In genomic region chr20:45322952-45323383, GRCh38 we compare ENCODE assay signal across 1 cellular context.
TF ChIP-seq lines count a peak whose summit lies in the region.

No MANE protein-coding gene starts in this region.

TF ChIP-seq in K562, 482 proteins besides CTCF, POLR2A, EP300 and RAD21 (continued from another document and continues in another):
- TF ChIP-seq, protein P1, sequence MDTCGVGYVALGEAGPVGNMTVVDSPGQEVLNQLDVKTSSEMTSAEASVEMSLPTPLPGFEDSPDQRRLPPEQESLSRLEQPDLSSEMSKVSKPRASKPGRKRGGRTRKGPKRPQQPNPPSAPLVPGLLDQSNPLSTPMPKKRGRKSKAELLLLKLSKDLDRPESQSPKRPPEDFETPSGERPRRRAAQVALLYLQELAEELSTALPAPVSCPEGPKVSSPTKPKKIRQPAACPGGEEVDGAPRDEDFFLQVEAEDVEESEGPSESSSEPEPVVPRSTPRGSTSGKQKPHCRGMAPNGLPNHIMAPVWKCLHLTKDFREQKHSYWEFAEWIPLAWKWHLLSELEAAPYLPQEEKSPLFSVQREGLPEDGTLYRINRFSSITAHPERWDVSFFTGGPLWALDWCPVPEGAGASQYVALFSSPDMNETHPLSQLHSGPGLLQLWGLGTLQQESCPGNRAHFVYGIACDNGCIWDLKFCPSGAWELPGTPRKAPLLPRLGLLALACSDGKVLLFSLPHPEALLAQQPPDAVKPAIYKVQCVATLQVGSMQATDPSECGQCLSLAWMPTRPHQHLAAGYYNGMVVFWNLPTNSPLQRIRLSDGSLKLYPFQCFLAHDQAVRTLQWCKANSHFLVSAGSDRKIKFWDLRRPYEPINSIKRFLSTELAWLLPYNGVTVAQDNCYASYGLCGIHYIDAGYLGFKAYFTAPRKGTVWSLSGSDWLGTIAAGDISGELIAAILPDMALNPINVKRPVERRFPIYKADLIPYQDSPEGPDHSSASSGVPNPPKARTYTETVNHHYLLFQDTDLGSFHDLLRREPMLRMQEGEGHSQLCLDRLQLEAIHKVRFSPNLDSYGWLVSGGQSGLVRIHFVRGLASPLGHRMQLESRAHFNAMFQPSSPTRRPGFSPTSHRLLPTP (IDR thresholded peaks at IDR 0.05; ENCODE audit: borderline replicate concordance, extremely low read depth, insufficient read length), result no peak
- TF ChIP-seq, protein P2, sequence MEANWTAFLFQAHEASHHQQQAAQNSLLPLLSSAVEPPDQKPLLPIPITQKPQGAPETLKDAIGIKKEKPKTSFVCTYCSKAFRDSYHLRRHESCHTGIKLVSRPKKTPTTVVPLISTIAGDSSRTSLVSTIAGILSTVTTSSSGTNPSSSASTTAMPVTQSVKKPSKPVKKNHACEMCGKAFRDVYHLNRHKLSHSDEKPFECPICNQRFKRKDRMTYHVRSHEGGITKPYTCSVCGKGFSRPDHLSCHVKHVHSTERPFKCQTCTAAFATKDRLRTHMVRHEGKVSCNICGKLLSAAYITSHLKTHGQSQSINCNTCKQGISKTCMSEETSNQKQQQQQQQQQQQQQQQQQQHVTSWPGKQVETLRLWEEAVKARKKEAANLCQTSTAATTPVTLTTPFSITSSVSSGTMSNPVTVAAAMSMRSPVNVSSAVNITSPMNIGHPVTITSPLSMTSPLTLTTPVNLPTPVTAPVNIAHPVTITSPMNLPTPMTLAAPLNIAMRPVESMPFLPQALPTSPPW (CRISPR knock-in tag; IDR thresholded peaks at IDR 0.05), result 0 out of 2 replicates have a peak, but pooled peaks have one; percentile 12
- TF ChIP-seq CEBPZ (IDR thresholded peaks at IDR 0.05; ENCODE audit: borderline replicate concordance, low read depth, low read length) (no peak), NR2C1 (IDR thresholded peaks at IDR 0.05) (no peak), NR2C1 (tag; IDR thresholded peaks at IDR 0.05) (peak; percentile 47; the same call in 1 of the 2 replicates), HDAC1 (IDR thresholded peaks at IDR 0.05) (no peak; a peak in 1 of 4 replicates), NBN (IDR thresholded peaks at IDR 0.05; ENCODE audit: low read depth) (0 out of 2 replicates have a peak, but pooled peaks have one; percentile 27), ADNP (tag; IDR thresholded peaks at IDR 0.05) (no peak), ZC3H11A (IDR thresholded peaks at IDR 0.05; ENCODE audit: low read depth, low read length) (no peak), ZBTB34 (CRISPR knock-in tag; IDR thresholded peaks at IDR 0.05) (no peak), TGIF2 (CRISPR knock-in tag; IDR thresholded peaks at IDR 0.05) (no peak), HDAC3 (IDR thresholded peaks at IDR 0.05; ENCODE audit: borderline replicate concordance, partially characterized antibody) (no peak), DMBX1 (CRISPR knock-in tag; IDR thresholded peaks at IDR 0.05; ENCODE audit: borderline replicate concordance) (peak; percentile 56; the same call in 1 of the 2 replicates), ZNF318 (IDR thresholded peaks at IDR 0.05; ENCODE audit: borderline replicate concordance in 1 of 2, low read depth in 1 of 2) (no peak), DPF2 (IDR thresholded peaks at IDR 0.05) (no peak), FOXJ2 (tag; IDR thresholded peaks at IDR 0.05) (peak; percentile 53; the same call in 1 of the 2 replicates), ZNF316 (IDR thresholded peaks at IDR 0.05) (no peak), ZBTB8A (IDR thresholded peaks at IDR 0.05; ENCODE audit: partially characterized antibody) (no peak), L3MBTL2 (IDR thresholded peaks at IDR 0.05) (peak; percentile 76), SAFB2 (IDR thresholded peaks at IDR 0.05; ENCODE audit: borderline replicate concordance, low read depth, low read length, severe bottlenecking) (no peak)
- TF ChIP-seq, protein P3, sequence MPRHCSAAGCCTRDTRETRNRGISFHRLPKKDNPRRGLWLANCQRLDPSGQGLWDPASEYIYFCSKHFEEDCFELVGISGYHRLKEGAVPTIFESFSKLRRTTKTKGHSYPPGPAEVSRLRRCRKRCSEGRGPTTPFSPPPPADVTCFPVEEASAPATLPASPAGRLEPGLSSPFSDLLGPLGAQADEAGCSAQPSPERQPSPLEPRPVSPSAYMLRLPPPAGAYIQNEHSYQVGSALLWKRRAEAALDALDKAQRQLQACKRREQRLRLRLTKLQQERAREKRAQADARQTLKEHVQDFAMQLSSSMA (CRISPR knock-in tag; IDR thresholded peaks at IDR 0.05), result no peak
- TF ChIP-seq, protein P4, sequence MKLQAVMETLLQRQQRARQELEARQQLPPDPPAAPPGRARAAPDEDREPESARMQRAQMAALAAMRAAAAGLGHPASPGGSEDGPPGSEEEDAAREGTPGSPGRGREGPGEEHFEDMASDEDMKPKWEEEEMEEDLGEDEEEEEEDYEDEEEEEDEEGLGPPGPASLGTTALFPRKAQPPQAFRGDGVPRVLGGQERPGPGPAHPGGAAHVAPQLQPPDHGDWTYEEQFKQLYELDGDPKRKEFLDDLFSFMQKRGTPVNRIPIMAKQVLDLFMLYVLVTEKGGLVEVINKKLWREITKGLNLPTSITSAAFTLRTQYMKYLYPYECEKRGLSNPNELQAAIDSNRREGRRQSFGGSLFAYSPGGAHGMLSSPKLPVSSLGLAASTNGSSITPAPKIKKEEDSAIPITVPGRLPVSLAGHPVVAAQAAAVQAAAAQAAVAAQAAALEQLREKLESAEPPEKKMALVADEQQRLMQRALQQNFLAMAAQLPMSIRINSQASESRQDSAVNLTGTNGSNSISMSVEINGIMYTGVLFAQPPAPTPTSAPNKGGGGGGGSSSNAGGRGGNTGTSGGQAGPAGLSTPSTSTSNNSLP (IDR thresholded peaks at IDR 0.05; ENCODE audit: borderline replicate concordance, low read depth, low read length), result no peak
- TF ChIP-seq, protein P5, sequence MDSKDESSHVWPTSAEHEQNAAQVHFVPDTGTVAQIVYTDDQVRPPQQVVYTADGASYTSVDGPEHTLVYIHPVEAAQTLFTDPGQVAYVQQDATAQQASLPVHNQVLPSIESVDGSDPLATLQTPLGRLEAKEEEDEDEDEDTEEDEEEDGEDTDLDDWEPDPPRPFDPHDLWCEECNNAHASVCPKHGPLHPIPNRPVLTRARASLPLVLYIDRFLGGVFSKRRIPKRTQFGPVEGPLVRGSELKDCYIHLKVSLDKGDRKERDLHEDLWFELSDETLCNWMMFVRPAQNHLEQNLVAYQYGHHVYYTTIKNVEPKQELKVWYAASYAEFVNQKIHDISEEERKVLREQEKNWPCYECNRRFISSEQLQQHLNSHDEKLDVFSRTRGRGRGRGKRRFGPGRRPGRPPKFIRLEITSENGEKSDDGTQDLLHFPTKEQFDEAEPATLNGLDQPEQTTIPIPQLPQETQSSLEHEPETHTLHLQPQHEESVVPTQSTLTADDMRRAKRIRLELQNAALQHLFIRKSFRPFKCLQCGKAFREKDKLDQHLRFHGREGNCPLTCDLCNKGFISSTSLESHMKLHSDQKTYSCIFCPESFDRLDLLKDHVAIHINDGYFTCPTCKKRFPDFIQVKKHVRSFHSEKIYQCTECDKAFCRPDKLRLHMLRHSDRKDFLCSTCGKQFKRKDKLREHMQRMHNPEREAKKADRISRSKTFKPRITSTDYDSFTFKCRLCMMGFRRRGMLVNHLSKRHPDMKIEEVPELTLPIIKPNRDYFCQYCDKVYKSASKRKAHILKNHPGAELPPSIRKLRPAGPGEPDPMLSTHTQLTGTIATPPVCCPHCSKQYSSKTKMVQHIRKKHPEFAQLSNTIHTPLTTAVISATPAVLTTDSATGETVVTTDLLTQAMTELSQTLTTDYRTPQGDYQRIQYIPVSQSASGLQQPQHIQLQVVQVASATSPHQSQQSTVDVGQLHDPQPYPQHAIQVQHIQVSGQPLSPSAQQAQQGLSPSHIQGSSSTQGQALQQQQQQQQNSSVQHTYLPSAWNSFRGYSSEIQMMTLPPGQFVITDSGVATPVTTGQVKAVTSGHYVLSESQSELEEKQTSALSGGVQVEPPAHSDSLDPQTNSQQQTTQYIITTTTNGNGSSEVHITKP (IDR thresholded peaks at IDR 0.05; ENCODE audit: partially characterized antibody), result no peak
